In genomic region chr20:25860531-25861150, GRCh38 we compare ENCODE assay signal across 8 cellular contexts.
DNase-seq lines count a peak whose midpoint lies in the region; ATAC-seq and TF ChIP-seq lines count a peak whose summit lies in the region.

No MANE protein-coding gene starts in this region.

- POLR2A ChIA-PET in activated CD4-positive, alpha-beta T cell treated with anti-CD3 and anti-CD28 coated beads for 36 hours (lab: Charles Lee): no interaction called here
- POLR2A ChIA-PET in PC-9 (lab: Charles Lee; ENCODE audit: unreplicated experiment): no interaction called here

- H3K4me3 ChIP-seq in PC-9: no peak overlapping the region
- no peak overlapping the region for H3K4me3 ChIP-seq in skeletal muscle satellite cell (ENCODE audit: low read length)

- H3K9ac ChIP-seq in skeletal muscle satellite cell (ENCODE audit: low read depth, low read length): no peak overlapping the region

- H3K4me1 Mint-ChIP-seq in activated CD4-positive, alpha-beta T cell treated with anti-CD3 and anti-CD28 coated beads for 36 hours: peaks cover 50% of the 10 kb centered on the region
- peaks cover 52% of the 10 kb centered on the region for H3K4me1 Mint-ChIP-seq in endothelial cell (ENCODE audit: unreplicated experiment)

- BruUV-seq in PC-9 (replicated peaks; lab: Mats Ljungman, UMichigan): no TSS peak

- H3K36me3 Mint-ChIP-seq in activated CD4-positive, alpha-beta T cell treated with anti-CD3 and anti-CD28 coated beads for 36 hours (ENCODE audit: low read depth): no peaks in the 10 kb centered on the region
- peaks cover 35% of the 10 kb centered on the region for H3K36me3 Mint-ChIP-seq in endothelial cell (ENCODE audit: low read depth, unreplicated experiment)

- intact Hi-C loops in activated CD4-positive, alpha-beta T cell treated with anti-CD3 and anti-CD28 coated beads for 36 hours (cut with DNase I, micrococcal nuclease): loop anchor here in 1 of 2 experiments (2.0 kb wide), 1 partner anchor 236 kb away; the partner anchor contains the start of gene NANP
- intact Hi-C loops in PC-9 (cut with micrococcal nuclease; ENCODE audit: unreplicated experiment): no loop called here

- H3K9me3 ChIP-seq in PC-9 (ENCODE audit: insufficient read depth, low read depth) (no peaks in the 10 kb centered on the region), skeletal muscle satellite cell (replicated peaks; ENCODE audit: low read length) (no peaks in the 10 kb centered on the region)

- H3F3A ChIP-seq in PC-9 (ENCODE audit: insufficient read depth, low read depth): no peaks in the 10 kb centered on the region

- CTCF ChIA-PET in activated CD4-positive, alpha-beta T cell treated with anti-CD3 and anti-CD28 coated beads for 36 hours (lab: Charles Lee): interaction anchor here (0.7 kb wide), 1 partner anchor 553 kb away, joined by 3 read pairs; no protein-coding TSS in a partner anchor
- CTCF ChIA-PET in PC-9 (lab: Charles Lee): no interaction called here

- H3K36me3 ChIP-seq in PC-9 (ENCODE audit: low read depth) (no peaks in the 10 kb centered on the region), skeletal muscle satellite cell (ENCODE audit: insufficient read depth, low read length) (no peaks in the 10 kb centered on the region)

- no peak for TF ChIP-seq CTCF in PC-9 (conservative IDR thresholded peaks at IDR 0.05)
- no peak for TF ChIP-seq CTCF in endothelial cell (IDR thresholded peaks at IDR 0.05; ENCODE audit: unreplicated experiment)
- TF ChIP-seq CTCF in foreskin keratinocyte (conservative IDR thresholded peaks at IDR 0.05): no peak

- DNase-seq in activated CD4-positive, alpha-beta T cell treated with anti-CD3 and anti-CD28 coated beads for 36 hours: no peak
- DNase-seq in activated CD4-positive, alpha-beta T cell treated with anti-CD3 and anti-CD28 coated beads for 48 hours: no peak
- DNase-seq in PC-9: no peak
- DNase-seq in endothelial cell (ENCODE audit: low spot score): no peak
- no peak for DNase-seq in COR-L47 (lab: John Stamatoyannopoulos, UW)
- DNase-seq in foreskin keratinocyte: no peak

- H3K4me1 ChIP-seq in PC-9 (replicated peaks; ENCODE audit: insufficient read depth): peaks cover 10% of the 10 kb centered on the region; the same call in 1 of the 2 replicates
- H3K4me1 ChIP-seq in skeletal muscle satellite cell (ENCODE audit: control insufficient read depth, insufficient read depth, low read length): peaks cover 34% of the 10 kb centered on the region
- no peaks in the 10 kb centered on the region for H3K4me1 ChIP-seq in foreskin keratinocyte

- H3K4me2 ChIP-seq in PC-9: peak overlapping the region; percentile 94
- peak overlapping the region; percentile 96 for H3K4me2 ChIP-seq in skeletal muscle satellite cell (ENCODE audit: low read length)

- H2AFZ ChIP-seq in PC-9: no peak overlapping the region

- H3K27me3 ChIP-seq in PC-9 (ENCODE audit: insufficient read depth, low read depth): no peaks in the 10 kb centered on the region
- H3K27me3 ChIP-seq in skeletal muscle satellite cell (ENCODE audit: control insufficient read depth, insufficient read depth, low read length): peaks cover 40% of the 10 kb centered on the region
- peaks cover 41% of the 10 kb centered on the region for H3K27me3 ChIP-seq in foreskin keratinocyte

- no peak overlapping the region for H3K27ac Mint-ChIP-seq in activated CD4-positive, alpha-beta T cell treated with anti-CD3 and anti-CD28 coated beads for 36 hours
- peak overlapping the region; percentile 37 for H3K27ac Mint-ChIP-seq in endothelial cell (ENCODE audit: unreplicated experiment)

- no peaks in the 10 kb centered on the region for H3K9me2 ChIP-seq in PC-9 (ENCODE audit: insufficient read depth)

- H3K27ac ChIP-seq in PC-9: no peak overlapping the region
- no peak overlapping the region for H3K27ac ChIP-seq in foreskin keratinocyte

- no peak for ATAC-seq in activated CD4-positive, alpha-beta T cell treated with anti-CD3 and anti-CD28 coated beads for 36 hours
- ATAC-seq in foreskin keratinocyte (no peak), HG03378 (IDR thresholded peaks at IDR 0.05; ENCODE audit: unreplicated experiment) (no peak)

- H3K4me3 Mint-ChIP-seq in activated CD4-positive, alpha-beta T cell treated with anti-CD3 and anti-CD28 coated beads for 36 hours: peak overlapping the region; percentile 52
- peak overlapping the region; percentile 87 for H3K4me3 Mint-ChIP-seq in endothelial cell (ENCODE audit: unreplicated experiment)

- H3K79me2 ChIP-seq in PC-9 (ENCODE audit: low read depth): no peaks in the 10 kb centered on the region

- H4K20me1 ChIP-seq in PC-9 (ENCODE audit: insufficient read depth): no peaks in the 10 kb centered on the region

- no peaks in the 10 kb centered on the region for H3K9me3 Mint-ChIP-seq in activated CD4-positive, alpha-beta T cell treated with anti-CD3 and anti-CD28 coated beads for 36 hours (ENCODE audit: low read depth)
- no peaks in the 10 kb centered on the region for H3K9me3 Mint-ChIP-seq in endothelial cell (ENCODE audit: unreplicated experiment)

- peaks cover 76% of the 10 kb centered on the region for H3K27me3 Mint-ChIP-seq in activated CD4-positive, alpha-beta T cell treated with anti-CD3 and anti-CD28 coated beads for 36 hours
- peaks cover 51% of the 10 kb centered on the region for H3K27me3 Mint-ChIP-seq in endothelial cell (ENCODE audit: unreplicated experiment)
